18 cellular contexts compared by ENCODE assay signal in the genomic region with DNA sequence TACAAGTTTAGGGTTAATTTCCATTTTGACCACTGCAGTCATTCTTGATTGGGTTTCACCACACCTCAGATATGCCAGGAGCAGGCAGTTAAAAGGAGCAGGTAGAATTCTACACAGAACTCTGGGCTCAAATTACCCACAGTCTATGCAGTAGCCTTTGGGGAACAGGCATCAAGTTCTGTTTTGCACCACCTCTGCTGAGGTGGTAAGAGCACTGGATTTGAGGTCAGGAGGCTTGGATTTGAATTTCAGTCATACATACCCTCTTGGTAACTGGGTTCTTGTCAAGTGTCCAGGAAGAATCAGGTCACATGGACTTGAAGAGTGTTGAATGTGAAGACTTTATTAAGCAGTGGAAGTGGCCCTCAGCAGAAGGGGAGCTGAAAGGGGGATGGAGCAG.
"Had no signal": no experiment of that assay in that cellular context is flagged by ENCODE, and none has a peak within 500 bp of the region (broad histone marks: within the 10 kb centered on the region; RNA-seq: fewer than 3 reads in every experiment).

No MANE protein-coding gene starts in this region.

- H3K4me1 Mint-ChIP-seq: mesothelial cell of epicardium had no signal

- H3K27ac ChIP-seq: body of pancreas, upper lobe of left lung had no signal

- H3K4me3 ChIP-seq: body of pancreas, upper lobe of left lung had no signal

- ATAC-seq: body of pancreas; left ventricle myocardium superior; natural killer cell; stimulated activated naive CD8-positive, alpha-beta T cell treated with anti-CD3 and anti-CD28 coated beads, Interleukin-15, Interleukin-2, amounts not matched to agents 100 U/mL and 50 U/mL, for 24 hours had no signal

- H3K9me3 ChIP-seq: body of pancreas had no signal

- FAIRE-seq: frontal cortex had no signal

- H3K36me3 ChIP-seq: upper lobe of left lung had no signal

- H3K4me3 Mint-ChIP-seq: activated T-cell treated with anti-CD3 and anti-CD28 coated beads, Interleukin-2, amount 50 U/mL, for 24 hours; mesothelial cell of epicardium; natural killer cell had no signal

- DNase-seq: activated CD4-positive, alpha-beta T cell treated with anti-CD3 and anti-CD28 coated beads for 1 hour; activated naive CD4-positive, alpha-beta T cell treated with Interleukin-2 at 50 U/mL for 16 hours; activated T-cell treated with anti-CD3 and anti-CD28 coated beads, Interleukin-2, amount 50 U/mL, for 24 hours; body of pancreas; dermis blood vessel endothelial cell; effector CD8-positive, alpha-beta T cell; head of caudate nucleus; hypothalamus; left ventricle myocardium superior; mammary epithelial cell; natural killer cell; retina; stimulated activated CD4-positive, alpha-beta T cell treated with anti-CD3 and anti-CD28 coated beads, Interleukin-2, amount 100 ng/mL, for 48 hours; stimulated activated naive CD8-positive, alpha-beta T cell treated with anti-CD3 and anti-CD28 coated beads, Interleukin-15, Interleukin-2, amounts not matched to agents 100 U/mL and 50 U/mL, for 24 hours; T-helper 9 cell; upper lobe of left lung had no signal

- H3K27ac Mint-ChIP-seq: activated T-cell treated with anti-CD3 and anti-CD28 coated beads, Interleukin-2, amount 50 U/mL, for 24 hours; mesothelial cell of epicardium had no signal

- H3K9me3 Mint-ChIP-seq: natural killer cell had no signal

- H3K4me1 ChIP-seq: body of pancreas, upper lobe of left lung had no signal

- H3K36me3 Mint-ChIP-seq: mesothelial cell of epicardium, natural killer cell had no signal

- H3K27me3 ChIP-seq: body of pancreas, upper lobe of left lung had no signal
